ENCODE assay signal across 9 cellular contexts in genomic region chr4:119627267-119628190, GRCh38. TPM values are rescaled to one million over a fixed set of nuclear protein-coding genes. Genes with fewer than 3 reads are reported as not detected.
DNase-seq lines count a peak whose midpoint lies in the region; ATAC-seq and TF ChIP-seq lines count a peak whose summit lies in the region.
"Had no signal": no experiment of that assay in that cellular context is flagged by ENCODE, and none has a peak within 500 bp of the region (broad histone marks: within the 10 kb centered on the region; RNA-seq: fewer than 3 reads in every experiment).

No MANE protein-coding gene starts in this region.

- intact Hi-C loops in lower leg skin (cut with DNase I; ENCODE audit: low total_unique reads): no loop called here

- TF ChIP-seq POLR2A in lower leg skin (IDR thresholded peaks at IDR 0.05): no peak

- peak overlapping the region; percentile 82 for H3K4me3 ChIP-seq in lower leg skin (ENCODE audit: low read depth, poor library complexity, severe bottlenecking)

- ATAC-seq in HG02588 (IDR thresholded peaks at IDR 0.05; ENCODE audit: unreplicated experiment): peak; percentile 54

- WGBS in lower leg skin, 2 donors: 1% methylated on average over 41 to 52 of the region's 88 CpGs

- DNase-seq in NCI-H2029 (lab: John Stamatoyannopoulos, UW) (peak; percentile 17), NCI-H2029 treated with DMSO at 0.1 percent for 48 hours (lab: John Stamatoyannopoulos, UW) (no peak), NCI-H1092 treated with DMSO at 0.1 percent for 48 hours (lab: John Stamatoyannopoulos, UW) (peak; percentile 74), ecto neural progenitor cell (ENCODE audit: low spot score) (peak; percentile 81), lower leg skin (ENCODE audit: low spot score in 2 of 2) (peak; percentile 23 to 90)
- DNase-seq in activated CD4-positive, alpha-beta T cell treated with anti-CD3 and anti-CD28 coated beads, Interleukin-2, amount 50 U/mL, for 4 hours: peak; percentile 30 to 34
- peak; percentile 5 to 48 (median 38) for DNase-seq in stimulated activated CD4-positive, alpha-beta T cell treated with anti-CD3 and anti-CD28 coated beads, TNF-alpha, amount 100 ng/mL, for 24 hours (ENCODE audit: low read depth in 3 of 3)
- DNase-seq: DND-41 had no signal

- TF ChIP-seq CTCF in lower leg skin (IDR thresholded peaks at IDR 0.05): no peak

RNA-seq across cellular contexts. Expression of gene PDE5A, which starts 1.1 kb away (rescaled TPM):
- 10 to 100 TPM in 3 of 4 donors, 1 to 10 TPM in 1; 5.7 to 12.2 (median 11.8) TPM for total RNA-seq in lower leg skin
